12 cellular contexts compared by ENCODE assay signal in the genomic region with DNA sequence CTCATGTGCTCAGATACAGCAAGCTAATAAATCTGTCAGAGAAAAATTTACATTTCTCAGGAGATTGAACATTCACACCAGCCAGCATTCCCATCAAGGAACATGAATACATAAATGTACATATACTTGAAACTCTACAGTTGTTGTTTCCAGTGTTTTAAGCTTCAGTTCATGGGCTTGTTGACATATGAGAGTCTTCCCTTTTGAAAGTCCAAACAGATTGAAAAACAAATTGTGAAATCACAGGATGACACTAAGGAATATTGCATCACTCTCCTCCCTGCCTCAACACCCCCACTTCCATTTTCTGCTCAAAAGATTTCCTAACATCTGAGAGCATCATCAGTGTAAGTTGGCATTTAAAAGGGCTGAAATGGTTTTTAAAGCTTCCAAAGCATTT.
A peak's percentile ranks its signal among the peaks of the same experiment; 100 is the strongest.
DNase-seq lines count a peak whose midpoint lies in the region; ATAC-seq and TF ChIP-seq lines count a peak whose summit lies in the region.
"Had no signal": no experiment of that assay in that cellular context is flagged by ENCODE, and none has a peak within 500 bp of the region (broad histone marks: within the 10 kb centered on the region; RNA-seq: fewer than 3 reads in every experiment).

No MANE protein-coding gene starts in this region.

- TF ChIP-seq CTCF in MCF 10A (IDR thresholded peaks at IDR 0.05; ENCODE audit: unreplicated experiment): no peak
- TF ChIP-seq CTCF in mammary epithelial cell (conservative IDR thresholded peaks at IDR 0.05 in 1 of 2, IDR thresholded peaks at IDR 0.05 in 1 of 2; ENCODE audit: extremely low read depth in 1 of 2, insufficient read depth in 1 of 2, low read depth in 1 of 2, low read length in 2 of 2): no peak
- TF ChIP-seq CTCF in cardiac fibroblast (IDR thresholded peaks at IDR 0.05; ENCODE audit: low read depth, low read length): no peak
- no peak for TF ChIP-seq CTCF in liver (IDR thresholded peaks at IDR 0.05; ENCODE audit: low read depth, low read length, missing input control)
- no peak for TF ChIP-seq CTCF in uterus (IDR thresholded peaks at IDR 0.05)

- H3K4me1 ChIP-seq in mammary epithelial cell (ENCODE audit: insufficient read depth, low read length) (peaks cover 17% of the 10 kb centered on the region), liver (ENCODE audit: control insufficient read depth in 4 of 4, insufficient read depth in 4 of 4, low read length in 3 of 4) (no peaks in the 10 kb centered on the region), uterus (no peaks in the 10 kb centered on the region)
- H3K4me1 ChIP-seq: SJSA1 had no signal

- TF ChIP-seq POLR2A in uterus (IDR thresholded peaks at IDR 0.05): no peak

- H3K27ac ChIP-seq in mammary epithelial cell (ENCODE audit: insufficient read depth, low read depth, low read length) (no peak overlapping the region), liver (ENCODE audit: low read depth in 1 of 2, low read length in 2 of 2) (no peak overlapping the region), uterus (peak overlapping the region; percentile 56 to 60)
- H3K27ac ChIP-seq: SJSA1 had no signal

- H3K79me2 ChIP-seq in mammary epithelial cell (ENCODE audit: insufficient read depth, low read length): no peaks in the 10 kb centered on the region

- ATAC-seq in HG03342 (IDR thresholded peaks at IDR 0.05; ENCODE audit: unreplicated experiment) (no peak), HG03442 (IDR thresholded peaks at IDR 0.05; ENCODE audit: unreplicated experiment) (no peak)

- H3K4me3 ChIP-seq in mammary epithelial cell (replicated peaks in 1 of 3; ENCODE audit: insufficient read depth in 1 of 3, low read depth in 2 of 3, low read length in 3 of 3) (no peak overlapping the region), cardiac fibroblast (replicated peaks in 1 of 2; ENCODE audit: low read depth in 2 of 2, low read length in 2 of 2) (no peak overlapping the region), liver (ENCODE audit: low read depth in 1 of 3, low read length in 3 of 3) (no peak overlapping the region), uterus (no peak overlapping the region)
- H3K4me3 ChIP-seq: SJSA1 had no signal

- H3K9me3 ChIP-seq in mammary epithelial cell (replicated peaks; ENCODE audit: insufficient read depth, low read length) (no peaks in the 10 kb centered on the region), liver (ENCODE audit: control insufficient read depth in 4 of 4, low read length in 3 of 4) (no peaks in the 10 kb centered on the region), uterus (no peaks in the 10 kb centered on the region)
- H3K9me3 ChIP-seq: SJSA1 had no signal

- H3K4me2 ChIP-seq in mammary epithelial cell (ENCODE audit: insufficient read depth, low read depth, low read length): no peak overlapping the region

- in situ Hi-C loops in mammary epithelial cell (cut with MboI; ENCODE audit: low sequenced_read_pairs in 2 of 2): no loop called here

- peak; percentile 74 for DNase-seq in MCF 10A (ENCODE audit: unreplicated experiment)
- no peak for DNase-seq in mammary epithelial cell
- peak; percentile 85 to 88 for DNase-seq in cardiac fibroblast (ENCODE audit: low read depth in 2 of 2)
- no peak for DNase-seq in uterus
- no peak for DNase-seq in cerebellum (ENCODE audit: low spot score)
- DNase-seq: ACHN; central memory CD4-positive, alpha-beta T cell; NCI-H1092 treated with DMSO at 0.1 percent for 48 hours had no signal

- peak in 1 of 2 donors; percentile 9 for TF ChIP-seq RAD21 in liver (IDR thresholded peaks at IDR 0.05)

- no peak overlapping the region for H3K4me3 Mint-ChIP-seq in MCF 10A (ENCODE audit: unreplicated experiment)

- dilution Hi-C loops in mammary epithelial cell (cut with HindIII; ENCODE audit: low sequenced_read_pairs): no loop called here

- H3K9ac ChIP-seq in mammary epithelial cell (ENCODE audit: insufficient read depth, low read length): no peak overlapping the region
- peak overlapping the region in 1 of 2 donors; percentile 16 for H3K9ac ChIP-seq in liver (ENCODE audit: low read depth in 1 of 2, low read length in 2 of 2)

- no peak overlapping the region for H2AFZ ChIP-seq in mammary epithelial cell (ENCODE audit: low read depth, low read length)

- peak overlapping the region; percentile 23 for H3K27ac Mint-ChIP-seq in MCF 10A (ENCODE audit: low read depth, unreplicated experiment)

- CTCF ChIA-PET in MCF 10A (lab: Yijun Ruan, JAX) (interaction anchor here (0.9 to 1.1 kb wide), 5 partner anchors 19 to 432 kb away, joined by 3 to 5 read pairs (median 4); no protein-coding TSS in a partner anchor), mammary epithelial cell (lab: Charles Lee; ENCODE audit: low non-redundant PET) (no interaction called here)

- intact Hi-C loops in MCF 10A (cut with micrococcal nuclease) (no loop called here), mammary epithelial cell (cut with micrococcal nuclease) (no loop called here), uterus (cut with DNase I; ENCODE audit: low total_unique reads) (no loop called here)

- no peaks in the 10 kb centered on the region for H3K27me3 ChIP-seq in mammary epithelial cell (ENCODE audit: insufficient read depth, low read length)
- no peaks in the 10 kb centered on the region for H3K27me3 ChIP-seq in liver (ENCODE audit: control insufficient read depth in 4 of 4, insufficient read depth in 4 of 4, low read length in 3 of 4)
- H3K27me3 ChIP-seq in uterus: no peaks in the 10 kb centered on the region
- H3K27me3 ChIP-seq: SJSA1 had no signal

- H4K20me1 ChIP-seq in mammary epithelial cell (ENCODE audit: insufficient read depth, low read length): no peaks in the 10 kb centered on the region

- BruUV-seq in MCF 10A (replicated peaks; lab: Mats Ljungman, UMichigan): no TSS peak
- no TSS peak for BruUV-seq in mammary epithelial cell (replicated peaks; lab: Mats Ljungman, UMichigan)

- H3K27me3 Mint-ChIP-seq in MCF 10A (ENCODE audit: insufficient read depth, unreplicated experiment): no peaks in the 10 kb centered on the region

- peaks cover 15% of the 10 kb centered on the region for H3K4me1 Mint-ChIP-seq in MCF 10A (ENCODE audit: insufficient read depth, unreplicated experiment)

- no peaks in the 10 kb centered on the region for H3K36me3 Mint-ChIP-seq in MCF 10A (ENCODE audit: insufficient read depth, unreplicated experiment)

- POLR2A ChIA-PET in MCF 10A (lab: Yijun Ruan, JAX): interaction anchor here (0.6 to 3.2 kb wide), 12 partner anchors 10 to 1362 kb away, joined by 3 to 24 read pairs (median 3); a partner anchor contains a TSS

- H3K9me3 Mint-ChIP-seq in MCF 10A (ENCODE audit: unreplicated experiment): no peaks in the 10 kb centered on the region

- H3K36me3 ChIP-seq in mammary epithelial cell (ENCODE audit: insufficient read depth, low read length) (no peaks in the 10 kb centered on the region), liver (ENCODE audit: control insufficient read depth in 4 of 4, insufficient read depth in 3 of 4, low read depth in 1 of 4, low read length in 3 of 4) (no peaks in the 10 kb centered on the region), uterus (no peaks in the 10 kb centered on the region)
- H3K36me3 ChIP-seq: SJSA1 had no signal

TF ChIP-seq in liver, 16 proteins besides CTCF, POLR2A, EP300 and RAD21 (continues in another document):
- TF ChIP-seq FOXA1 (IDR thresholded peaks at IDR 0.05): peak; percentile 6
- no peak for TF ChIP-seq HNF4G (IDR thresholded peaks at IDR 0.05)
- TF ChIP-seq FOXA2 (IDR thresholded peaks at IDR 0.05): peak; percentile 82
- TF ChIP-seq, protein P1, sequence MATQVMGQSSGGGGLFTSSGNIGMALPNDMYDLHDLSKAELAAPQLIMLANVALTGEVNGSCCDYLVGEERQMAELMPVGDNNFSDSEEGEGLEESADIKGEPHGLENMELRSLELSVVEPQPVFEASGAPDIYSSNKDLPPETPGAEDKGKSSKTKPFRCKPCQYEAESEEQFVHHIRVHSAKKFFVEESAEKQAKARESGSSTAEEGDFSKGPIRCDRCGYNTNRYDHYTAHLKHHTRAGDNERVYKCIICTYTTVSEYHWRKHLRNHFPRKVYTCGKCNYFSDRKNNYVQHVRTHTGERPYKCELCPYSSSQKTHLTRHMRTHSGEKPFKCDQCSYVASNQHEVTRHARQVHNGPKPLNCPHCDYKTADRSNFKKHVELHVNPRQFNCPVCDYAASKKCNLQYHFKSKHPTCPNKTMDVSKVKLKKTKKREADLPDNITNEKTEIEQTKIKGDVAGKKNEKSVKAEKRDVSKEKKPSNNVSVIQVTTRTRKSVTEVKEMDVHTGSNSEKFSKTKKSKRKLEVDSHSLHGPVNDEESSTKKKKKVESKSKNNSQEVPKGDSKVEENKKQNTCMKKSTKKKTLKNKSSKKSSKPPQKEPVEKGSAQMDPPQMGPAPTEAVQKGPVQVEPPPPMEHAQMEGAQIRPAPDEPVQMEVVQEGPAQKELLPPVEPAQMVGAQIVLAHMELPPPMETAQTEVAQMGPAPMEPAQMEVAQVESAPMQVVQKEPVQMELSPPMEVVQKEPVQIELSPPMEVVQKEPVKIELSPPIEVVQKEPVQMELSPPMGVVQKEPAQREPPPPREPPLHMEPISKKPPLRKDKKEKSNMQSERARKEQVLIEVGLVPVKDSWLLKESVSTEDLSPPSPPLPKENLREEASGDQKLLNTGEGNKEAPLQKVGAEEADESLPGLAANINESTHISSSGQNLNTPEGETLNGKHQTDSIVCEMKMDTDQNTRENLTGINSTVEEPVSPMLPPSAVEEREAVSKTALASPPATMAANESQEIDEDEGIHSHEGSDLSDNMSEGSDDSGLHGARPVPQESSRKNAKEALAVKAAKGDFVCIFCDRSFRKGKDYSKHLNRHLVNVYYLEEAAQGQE (IDR thresholded peaks at IDR 0.05): no peak
- TF ChIP-seq, protein P2, sequence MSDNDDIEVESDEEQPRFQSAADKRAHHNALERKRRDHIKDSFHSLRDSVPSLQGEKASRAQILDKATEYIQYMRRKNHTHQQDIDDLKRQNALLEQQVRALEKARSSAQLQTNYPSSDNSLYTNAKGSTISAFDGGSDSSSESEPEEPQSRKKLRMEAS (IDR thresholded peaks at IDR 0.05): peak; percentile 17
- no peak for TF ChIP-seq SP1 (IDR thresholded peaks at IDR 0.05)
- TF ChIP-seq JUND (IDR thresholded peaks at IDR 0.05): peak in 1 of 2 donors; percentile 24
- TF ChIP-seq, protein P3, sequence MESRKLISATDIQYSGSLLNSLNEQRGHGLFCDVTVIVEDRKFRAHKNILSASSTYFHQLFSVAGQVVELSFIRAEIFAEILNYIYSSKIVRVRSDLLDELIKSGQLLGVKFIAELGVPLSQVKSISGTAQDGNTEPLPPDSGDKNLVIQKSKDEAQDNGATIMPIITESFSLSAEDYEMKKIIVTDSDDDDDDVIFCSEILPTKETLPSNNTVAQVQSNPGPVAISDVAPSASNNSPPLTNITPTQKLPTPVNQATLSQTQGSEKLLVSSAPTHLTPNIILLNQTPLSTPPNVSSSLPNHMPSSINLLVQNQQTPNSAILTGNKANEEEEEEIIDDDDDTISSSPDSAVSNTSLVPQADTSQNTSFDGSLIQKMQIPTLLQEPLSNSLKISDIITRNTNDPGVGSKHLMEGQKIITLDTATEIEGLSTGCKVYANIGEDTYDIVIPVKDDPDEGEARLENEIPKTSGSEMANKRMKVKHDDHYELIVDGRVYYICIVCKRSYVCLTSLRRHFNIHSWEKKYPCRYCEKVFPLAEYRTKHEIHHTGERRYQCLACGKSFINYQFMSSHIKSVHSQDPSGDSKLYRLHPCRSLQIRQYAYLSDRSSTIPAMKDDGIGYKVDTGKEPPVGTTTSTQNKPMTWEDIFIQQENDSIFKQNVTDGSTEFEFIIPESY (IDR thresholded peaks at IDR 0.05): no peak
- TF ChIP-seq TAF1 (conservative IDR thresholded peaks at IDR 0.05): no peak

Comparison
In these comparisons a context has a peak if more than half of its experiments do, and no peak if none do; other contexts are left out.
1. DNase-seq: peak in MCF 10A (single experiment) and cardiac fibroblast (2 of 2); none in mammary epithelial cell (single experiment), uterus (0 of 2) and cerebellum (single experiment).
2. H3K27ac ChIP-seq: peak in uterus (2 of 2); none in mammary epithelial cell (single experiment) and liver (0 of 2).